In genomic region chr6:85431271-85431670, GRCh38 we compare ENCODE assay signal across 22 cellular contexts.
"Had no signal": no experiment of that assay in that cellular context is flagged by ENCODE, and none has a peak within 500 bp of the region (broad histone marks: within the 10 kb centered on the region; RNA-seq: fewer than 3 reads in every experiment).

No MANE protein-coding gene starts in this region.

- H3K4me3 Mint-ChIP-seq: dendritic cell treated with granulocyte-macrophage colony-stimulating factor and Interleukin-4, amounts not matched to agents 40 ng/mL and 50 ng/mL, for 4 days; natural killer cell treated with Interleukin-12 subunit alpha and Interleukin-12 subunit beta and Interleukin-15 and Interleukin-18, amount 100 ng/mL, for 72 hours; stimulated activated memory B cell treated with anti-CD40 and anti-IgM and Interleukin-4, amounts not matched to agents 10 μg/mL and 1 μg/mL and 100 μg/mL, for 72 hours; stimulated activated naive CD8-positive, alpha-beta T cell treated with anti-CD3 and anti-CD28 coated beads, Interleukin-15, Interleukin-2, amounts not matched to agents 100 ng/mL and 50 ng/mL, for 24 hours had no signal

- H3K4me1 Mint-ChIP-seq: stimulated activated memory B cell treated with anti-CD40 and anti-IgM and Interleukin-4, amounts not matched to agents 10 μg/mL and 1 μg/mL and 100 μg/mL, for 72 hours had no signal

- H3K27ac Mint-ChIP-seq: dendritic cell treated with granulocyte-macrophage colony-stimulating factor and Interleukin-4, amounts not matched to agents 40 ng/mL and 50 ng/mL, for 4 days; natural killer cell treated with Interleukin-12 subunit alpha and Interleukin-12 subunit beta and Interleukin-15 and Interleukin-18, amount 100 ng/mL, for 72 hours; progenitor cell of endocrine pancreas; stimulated activated memory B cell treated with anti-CD40 and anti-IgM and Interleukin-4, amounts not matched to agents 10 μg/mL and 1 μg/mL and 100 μg/mL, for 72 hours; stimulated activated naive CD8-positive, alpha-beta T cell treated with anti-CD3 and anti-CD28 coated beads, Interleukin-15, Interleukin-2, amounts not matched to agents 100 ng/mL and 50 ng/mL, for 24 hours had no signal

- H3K9me3 ChIP-seq: pancreas had no signal

- H3K4me1 ChIP-seq: foreskin keratinocyte, left ventricle myocardium inferior, lower lobe of right lung, pancreas, spleen, upper lobe of right lung, vagina had no signal

- DNase-seq: foreskin keratinocyte; kidney; left cardiac atrium; left ventricle myocardium inferior; lower lobe of right lung; mesenchymal stem cell; midbrain; occipital lobe; pancreas; right cardiac atrium; spleen; stimulated activated CD4-positive, alpha-beta T cell treated with anti-CD3 and anti-CD28 coated beads, Interleukin-15, amount 100 ng/mL, for 24 hours; stimulated activated CD4-positive, alpha-beta T cell treated with anti-CD3 and anti-CD28 coated beads, Interleukin-1b, Interleukin-23, amount 100 ng/mL, for 48 hours; stimulated activated CD4-positive, alpha-beta T cell treated with anti-CD3 and anti-CD28 coated beads, Interleukin-4, amount 100 ng/mL, for 24 hours; upper lobe of right lung had no signal

- H3K27ac ChIP-seq: foreskin keratinocyte, left ventricle myocardium inferior, lower lobe of right lung, pancreas, spleen, tibial nerve, upper lobe of right lung, vagina had no signal

- H3K36me3 Mint-ChIP-seq: stimulated activated memory B cell treated with anti-CD40 and anti-IgM and Interleukin-4, amounts not matched to agents 10 μg/mL and 1 μg/mL and 100 μg/mL, for 72 hours had no signal

- H3K9me3 Mint-ChIP-seq: dendritic cell treated with granulocyte-macrophage colony-stimulating factor and Interleukin-4, amounts not matched to agents 40 ng/mL and 50 ng/mL, for 4 days; natural killer cell treated with Interleukin-12 subunit alpha and Interleukin-12 subunit beta and Interleukin-15 and Interleukin-18, amount 100 ng/mL, for 72 hours had no signal

- H3K27me3 ChIP-seq: foreskin keratinocyte, pancreas, spleen, tibial nerve, upper lobe of right lung, vagina had no signal

- H3K4me3 ChIP-seq: left ventricle myocardium inferior, lower lobe of right lung, pancreas, spleen, tibial nerve, upper lobe of right lung, vagina had no signal

- H3K27me3 Mint-ChIP-seq: dendritic cell treated with granulocyte-macrophage colony-stimulating factor and Interleukin-4, amounts not matched to agents 40 ng/mL and 50 ng/mL, for 4 days; progenitor cell of endocrine pancreas; stimulated activated memory B cell treated with anti-CD40 and anti-IgM and Interleukin-4, amounts not matched to agents 10 μg/mL and 1 μg/mL and 100 μg/mL, for 72 hours; stimulated activated naive CD8-positive, alpha-beta T cell treated with anti-CD3 and anti-CD28 coated beads, Interleukin-15, Interleukin-2, amounts not matched to agents 100 ng/mL and 50 ng/mL, for 24 hours had no signal

- FAIRE-seq: kidney, pancreas had no signal

- H3K36me3 ChIP-seq: left ventricle myocardium inferior, lower lobe of right lung, pancreas, spleen, tibial nerve, upper lobe of right lung, vagina had no signal
